In the genomic region with DNA sequence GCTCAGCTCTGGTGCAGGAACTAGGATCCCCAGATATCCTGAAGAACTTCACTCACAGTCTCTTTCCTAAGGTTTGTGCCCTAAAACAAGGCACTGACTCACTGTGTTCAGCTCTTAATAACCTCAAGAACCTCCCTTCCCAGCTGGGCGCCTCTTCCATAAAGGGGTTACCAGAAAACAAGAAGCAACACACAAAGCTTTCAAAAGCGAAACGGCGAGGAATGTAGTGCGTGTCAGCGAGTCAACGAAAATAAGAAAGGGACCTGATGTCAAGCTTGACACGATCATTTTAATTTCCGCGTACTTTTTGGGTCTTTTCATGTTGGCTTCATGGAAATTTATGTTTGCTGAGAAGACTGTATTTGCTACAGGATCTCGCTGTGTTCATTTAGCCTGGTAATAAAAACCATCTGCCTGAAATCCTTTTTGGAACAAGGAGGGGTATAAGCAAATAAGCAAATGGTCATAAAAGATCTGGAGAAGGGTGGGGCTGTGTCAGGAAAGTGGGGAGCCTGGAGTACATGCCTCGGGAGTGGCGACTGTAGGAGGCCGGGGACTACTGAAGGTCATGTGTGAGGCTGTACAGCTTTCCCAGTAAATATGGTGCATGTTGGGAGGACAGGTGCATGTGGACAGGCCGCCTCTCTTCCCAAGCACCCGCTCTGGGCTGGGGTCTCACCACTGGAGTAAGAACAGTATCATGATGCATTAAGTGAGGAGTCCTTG, we compare ENCODE assay signal across 19 cellular contexts. TPM values are rescaled to one million over a fixed set of nuclear protein-coding genes. Genes with fewer than 3 reads are reported as not detected.
A peak's percentile ranks its signal among the peaks of the same experiment; 100 is the strongest.
DNase-seq lines count a peak whose midpoint lies in the region; ATAC-seq and TF ChIP-seq lines count a peak whose summit lies in the region.
"Had no signal": no experiment of that assay in that cellular context is flagged by ENCODE, and none has a peak within 500 bp of the region (broad histone marks: within the 10 kb centered on the region; RNA-seq: fewer than 3 reads in every experiment).

No MANE protein-coding gene starts in this region.

- no peak for TF ChIP-seq CTCF in endodermal cell (conservative IDR thresholded peaks at IDR 0.05)
- TF ChIP-seq CTCF in neural progenitor cell (IDR thresholded peaks at IDR 0.05), result no peak

- H3K27me3 ChIP-seq in endodermal cell (ENCODE audit: control insufficient read depth, insufficient read depth, low read length, poor library complexity, severe bottlenecking), result no peaks in the 10 kb centered on the region
- no peaks in the 10 kb centered on the region for H3K27me3 ChIP-seq in neural progenitor cell

- H3K4me3 ChIP-seq in endodermal cell (ENCODE audit: low read length) (no peak overlapping the region), neural progenitor cell (no peak overlapping the region)
- H3K4me3 ChIP-seq: heart left ventricle, thoracic aorta had no signal

- H3K4me1 Mint-ChIP-seq in endodermal cell (no peaks in the 10 kb centered on the region), neural progenitor cell (peaks cover 13% of the 10 kb centered on the region)
- H3K4me1 Mint-ChIP-seq in activated T-cell treated with anti-CD3 and anti-CD28 coated beads, Interleukin-2, amount 50 U/mL, for 4 hours (ENCODE audit: low read depth), result no peaks in the 10 kb centered on the region

- H3K9me3 ChIP-seq in endodermal cell (ENCODE audit: control insufficient read depth, low read length) (no peaks in the 10 kb centered on the region), neural progenitor cell (ENCODE audit: low read depth) (no peaks in the 10 kb centered on the region)
- H3K9me3 ChIP-seq: heart left ventricle, thoracic aorta had no signal

- peaks cover 2% of the 10 kb centered on the region for H3K9me3 Mint-ChIP-seq in endodermal cell
- peaks cover 4% of the 10 kb centered on the region for H3K9me3 Mint-ChIP-seq in neural progenitor cell
- no peaks in the 10 kb centered on the region for H3K9me3 Mint-ChIP-seq in activated T-cell treated with anti-CD3 and anti-CD28 coated beads, Interleukin-2, amount 50 U/mL, for 4 hours
- H3K9me3 Mint-ChIP-seq: natural killer cell treated with Interleukin-12 subunit alpha and Interleukin-12 subunit beta and Interleukin-15 and Interleukin-18, amount 100 ng/mL, for 72 hours had no signal

- no peaks in the 10 kb centered on the region for H4K20me1 ChIP-seq in neural progenitor cell (ENCODE audit: low read depth)

- H3K9ac ChIP-seq in endodermal cell (ENCODE audit: extremely low read depth, low read length, poor library complexity, severe bottlenecking) (no peak overlapping the region), neural progenitor cell (no peak overlapping the region)

- H2AFZ ChIP-seq in neural progenitor cell (replicated peaks), result no peak overlapping the region

- no peaks in the 10 kb centered on the region for H3K79me2 ChIP-seq in neural progenitor cell (ENCODE audit: low read depth)

- H3K36me3 Mint-ChIP-seq in endodermal cell (ENCODE audit: low read depth) (no peaks in the 10 kb centered on the region), neural progenitor cell (no peaks in the 10 kb centered on the region)
- no peaks in the 10 kb centered on the region for H3K36me3 Mint-ChIP-seq in activated T-cell treated with anti-CD3 and anti-CD28 coated beads, Interleukin-2, amount 50 U/mL, for 4 hours (ENCODE audit: insufficient read depth)
- H3K36me3 Mint-ChIP-seq: CD14-positive monocyte; natural killer cell treated with Interleukin-12 subunit alpha and Interleukin-12 subunit beta and Interleukin-15 and Interleukin-18, amount 100 ng/mL, for 72 hours had no signal

- no peaks in the 10 kb centered on the region for H3K4me1 ChIP-seq in endodermal cell (ENCODE audit: control insufficient read depth, insufficient read depth, low read length)
- peaks cover 4% of the 10 kb centered on the region for H3K4me1 ChIP-seq in neural progenitor cell
- H3K4me1 ChIP-seq: heart left ventricle had no signal

- DNase-seq in Daoy (ENCODE audit: low read depth) (peak; percentile 29), LoVo (ENCODE audit: low spot score) (peak; percentile 53), endodermal cell (no peak), neural progenitor cell (ENCODE audit: low spot score) (peak; percentile 26)
- DNase-seq in activated T-cell treated with anti-CD3 and anti-CD28 coated beads, Interleukin-2, amount 50 U/mL, for 4 hours, result no peak
- DNase-seq: activated CD4-positive, alpha-beta T cell treated with anti-CD3 and anti-CD28 coated beads for 1 hour; amniotic stem cell; heart left ventricle; NCI-H1694; NCI-H345; SHP77; T-helper 2 cell had no signal

- H3K36me3 ChIP-seq in endodermal cell (ENCODE audit: control insufficient read depth, insufficient read depth, low read length), result no peaks in the 10 kb centered on the region
- no peaks in the 10 kb centered on the region for H3K36me3 ChIP-seq in neural progenitor cell
- H3K36me3 ChIP-seq: heart left ventricle, thoracic aorta had no signal

- WGBS in endodermal cell (ENCODE audit: insufficient coverage in 1 of 2, insufficient read length in 1 of 2), 2 experiments, result 86% methylated on average over 14 to 16 of the region's 16 CpGs

- peak overlapping the region; percentile 32 for H3K27ac ChIP-seq in endodermal cell (ENCODE audit: low read depth, low read length)
- H3K27ac ChIP-seq in neural progenitor cell, result no peak overlapping the region
- H3K27ac ChIP-seq: heart left ventricle, thoracic aorta had no signal

- H3K4me3 Mint-ChIP-seq in endodermal cell (no peak overlapping the region), neural progenitor cell (no peak overlapping the region)
- no peak overlapping the region for H3K4me3 Mint-ChIP-seq in activated T-cell treated with anti-CD3 and anti-CD28 coated beads, Interleukin-2, amount 50 U/mL, for 4 hours
- H3K4me3 Mint-ChIP-seq: CD14-positive monocyte; natural killer cell treated with Interleukin-12 subunit alpha and Interleukin-12 subunit beta and Interleukin-15 and Interleukin-18, amount 100 ng/mL, for 72 hours had no signal

- H3F3A ChIP-seq in neural progenitor cell (ENCODE audit: low read depth), result peaks cover 3% of the 10 kb centered on the region

- peak overlapping the region; percentile 11 for H3K4me2 ChIP-seq in neural progenitor cell

- H3K27me3 Mint-ChIP-seq in endodermal cell (ENCODE audit: insufficient read depth) (peaks cover 6% of the 10 kb centered on the region), neural progenitor cell (ENCODE audit: insufficient read depth, low read depth) (peaks cover 7% of the 10 kb centered on the region)
- peaks cover 10% of the 10 kb centered on the region for H3K27me3 Mint-ChIP-seq in activated T-cell treated with anti-CD3 and anti-CD28 coated beads, Interleukin-2, amount 50 U/mL, for 4 hours (ENCODE audit: low read depth)
- H3K27me3 Mint-ChIP-seq: natural killer cell treated with Interleukin-12 subunit alpha and Interleukin-12 subunit beta and Interleukin-15 and Interleukin-18, amount 100 ng/mL, for 72 hours had no signal

- no peak for ATAC-seq in activated T-cell treated with anti-CD3 and anti-CD28 coated beads, Interleukin-2, amount 50 U/mL, for 4 hours
- ATAC-seq in HG03039 (IDR thresholded peaks at IDR 0.05; ENCODE audit: unreplicated experiment) (no peak), GM21723 (IDR thresholded peaks at IDR 0.05; ENCODE audit: unreplicated experiment) (no peak), HG03469 (IDR thresholded peaks at IDR 0.05; ENCODE audit: unreplicated experiment) (no peak)
- ATAC-seq: heart left ventricle had no signal

- no peak overlapping the region for H3K27ac Mint-ChIP-seq in endodermal cell
- peak overlapping the region; percentile 63 for H3K27ac Mint-ChIP-seq in neural progenitor cell
- H3K27ac Mint-ChIP-seq: CD14-positive monocyte; natural killer cell treated with Interleukin-12 subunit alpha and Interleukin-12 subunit beta and Interleukin-15 and Interleukin-18, amount 100 ng/mL, for 72 hours; progenitor cell of endocrine pancreas had no signal

RNA-seq across cellular contexts. Expression of gene CLDN14, which starts 11.4 kb away (rescaled TPM):
- total RNA-seq in Daoy (2014; rRNA removed; shearing (Covaris generic)), result 0.33 and 1.3 TPM in 2 replicates
- total RNA-seq in endodermal cell (not detected), neural progenitor cell (ENCODE audit: low replicate concordance) (not detected in 2 replicates)
- polyA plus RNA-seq in endodermal cell (2013, experiment 1 of 2), result not detected
- not detected for polyA plus RNA-seq in endodermal cell (2013, experiment 2 of 2)
- not detected for total RNA-seq in activated T-cell treated with anti-CD3 and anti-CD28 coated beads, Interleukin-2, amount 50 U/mL, for 4 hours
- total RNA-seq: heart left ventricle; natural killer cell treated with Interleukin-12 subunit alpha and Interleukin-12 subunit beta and Interleukin-15 and Interleukin-18, amount 100 ng/mL, for 72 hours; progenitor cell of endocrine pancreas; thoracic aorta had no signal
- polyA plus RNA-seq: CD14-positive monocyte, heart left ventricle had no signal

Comparison
In these comparisons a context has a peak if more than half of its experiments do, and no peak if none do; other contexts are left out.
1. DNase-seq: peak in Daoy (single experiment), LoVo (single experiment) and neural progenitor cell (single experiment); none in endodermal cell (single experiment) and activated T-cell treated with anti-CD3 and anti-CD28 coated beads, Interleukin-2, amount 50 U/mL, for 4 hours (single experiment).